In genomic region chr17:55284001-55284884, GRCh38 we compare ENCODE assay signal across 13 cellular contexts. TPM values are rescaled to one million over a fixed set of nuclear protein-coding genes. Genes with fewer than 3 reads are reported as not detected.
DNase-seq lines count a peak whose midpoint lies in the region; ATAC-seq, FAIRE-seq and TF ChIP-seq lines count a peak whose summit lies in the region.
"Had no signal": no experiment of that assay in that cellular context is flagged by ENCODE, and none has a peak within 500 bp of the region (broad histone marks: within the 10 kb centered on the region; RNA-seq: fewer than 3 reads in every experiment).

No MANE protein-coding gene starts in this region.

- peaks cover 5% of the 10 kb centered on the region for H3K36me3 Mint-ChIP-seq in activated T-helper 17 cell treated with anti-CD3 and anti-CD28 coated beads, Interleukin-2, amount 50 U/mL, for 72 hours (ENCODE audit: low read depth)

- H3K4me3 ChIP-seq in HepG2 (replicated peaks in 1 of 3; ENCODE audit: insufficient read depth in 1 of 3, low read depth in 2 of 3, low read length in 3 of 3) (peak overlapping the region; percentile 1 to 63 (median 28); a peak in 5 of 6 replicates), thyroid gland (replicated peaks in 1 of 3) (no peak overlapping the region)
- H3K4me3 ChIP-seq: K562 had no signal

- in situ Hi-C loops in HepG2 (cut with HindIII; ENCODE audit: extremely low pct_ligation_motif_present, low pct_unique_long_range_greater_than_20kb), result no loop called here

- TF ChIP-seq RAD21 in HepG2 (CRISPR knock-in tag; IDR thresholded peaks at IDR 0.05), result no peak

- peak overlapping the region; percentile 87 for H3K4me2 ChIP-seq in HepG2 (ENCODE audit: low read depth, low read length)

- peaks cover 94% of the 10 kb centered on the region for H3K79me2 ChIP-seq in HepG2 (ENCODE audit: insufficient read depth, low read length)

- peak overlapping the region; percentile 43 for H3K4me3 Mint-ChIP-seq in activated T-helper 17 cell treated with anti-CD3 and anti-CD28 coated beads, Interleukin-2, amount 50 U/mL, for 72 hours

- TF ChIP-seq EP300 in HepG2 (IDR thresholded peaks at IDR 0.05; ENCODE audit: low read depth in 2 of 2, low read length in 2 of 2), result peak; percentile 93 to 98
- TF ChIP-seq EP300 in HepG2 (CRISPR knock-in tag; IDR thresholded peaks at IDR 0.05; ENCODE audit: borderline replicate concordance), result peak; percentile 97

- intact Hi-C loops in HepG2 (cut with micrococcal nuclease; ENCODE audit: unreplicated experiment) (loop anchor here (1.0 to 10.0 kb wide), 3 partner anchors 8 to 319 kb away; partner anchors contain the start of genes COX11 and STXBP4), thyroid gland (cut with DNase I) (no loop called here)

- H3K9me3 ChIP-seq in HepG2 (ENCODE audit: low read length) (no peaks in the 10 kb centered on the region), thyroid gland (no peaks in the 10 kb centered on the region)

- H3K9ac ChIP-seq in HepG2 (ENCODE audit: insufficient read depth, low read depth, low read length), result peak overlapping the region; percentile 84

- H4K20me1 ChIP-seq in HepG2 (ENCODE audit: insufficient read depth, low read length), result 0 out of 2 replicates have a peak, but pooled peaks cover 5% of the 10 kb centered on the region

- WGBS in HepG2 (ENCODE audit: low lambda C conversion rate), result 3% methylated on average over 6 of the region's 7 CpGs
- WGBS in thyroid gland, 2 donors, result 81 to 85% methylated on average over 7 of the region's 7 CpGs

- no peaks in the 10 kb centered on the region for H3K9me3 Mint-ChIP-seq in activated T-helper 17 cell treated with anti-CD3 and anti-CD28 coated beads, Interleukin-2, amount 50 U/mL, for 72 hours

- TSS peak; percentile 28 for BruUV-seq in HepG2 (replicated peaks; lab: Mats Ljungman, UMichigan)

- ATAC-seq in activated T-helper 17 cell treated with anti-CD3 and anti-CD28 coated beads, Interleukin-2, amount 50 U/mL, for 72 hours (replicated peaks), result peak; percentile 11
- ATAC-seq in HepG2 (peak; percentile 70), GM21367 (IDR thresholded peaks at IDR 0.05; ENCODE audit: unreplicated experiment) (no peak)
- ATAC-seq: K562, Panc1 had no signal

- peak; percentile 83 for FAIRE-seq in HepG2 (lab: Jason Lieb, UNC)
- FAIRE-seq: K562 had no signal

- peaks cover 99% of the 10 kb centered on the region for H3K4me1 ChIP-seq in HepG2 (ENCODE audit: insufficient read depth, low read length)
- peaks cover 59 to 80% of the 10 kb centered on the region in 2 donors for H3K4me1 ChIP-seq in thyroid gland

- peak overlapping the region; percentile 98 for H3K27ac ChIP-seq in HepG2 (ENCODE audit: extremely low read length, insufficient read depth, low read length)
- H3K27ac ChIP-seq in thyroid gland, result peak overlapping the region; percentile 87 to 96 (median 88)

- CTCF ChIA-PET in HepG2 (lab: Yijun Ruan, JAX; ENCODE audit: low intra/inter-chr PET ratio, low total read pairs), result no interaction called here

- H3K27ac Mint-ChIP-seq in activated T-helper 17 cell treated with anti-CD3 and anti-CD28 coated beads, Interleukin-2, amount 50 U/mL, for 72 hours, result peak overlapping the region; percentile 75

- H3K4me1 Mint-ChIP-seq in activated T-helper 17 cell treated with anti-CD3 and anti-CD28 coated beads, Interleukin-2, amount 50 U/mL, for 72 hours, result peaks cover 17% of the 10 kb centered on the region

- no peaks in the 10 kb centered on the region for H3K27me3 ChIP-seq in HepG2 (ENCODE audit: control insufficient read depth in 1 of 2, insufficient read depth in 2 of 2, low read length in 2 of 2)
- no peaks in the 10 kb centered on the region for H3K27me3 ChIP-seq in thyroid gland

- DNase-seq in NCI-H748 (lab: John Stamatoyannopoulos, UW; ENCODE audit: unreplicated experiment), result peak; percentile 7
- DNase-seq in NCI-H748 treated with DMSO at 0.1 percent for 48 hours (lab: John Stamatoyannopoulos, UW), result no peak
- DNase-seq in HepG2 (ENCODE audit: low spot score), result peak; percentile 99
- no peak for DNase-seq in thyroid gland
- DNase-seq in NCI-H1105 treated with DMSO at 0.1 percent for 48 hours (lab: John Stamatoyannopoulos, UW), result no peak
- no peak for DNase-seq in DMS79 treated with DMSO at 0.1 percent for 48 hours (lab: John Stamatoyannopoulos, UW)
- DNase-seq: cerebellar nuclear complex, DMS79 had no signal

- POLR2A ChIA-PET in HepG2 (lab: Yijun Ruan, JAX), result interaction anchor here (0.7 to 12.4 kb wide), 20 partner anchors 9 to 215 kb away, joined by 3 to 626 read pairs (median 10); partner anchors contain the start of genes HLF and MMD

- peak; percentile 22; the same call in 1 of the 2 replicates for TF ChIP-seq CTCF in HepG2 (CRISPR knock-in tag; IDR thresholded peaks at IDR 0.05)
- TF ChIP-seq CTCF in thyroid gland (IDR thresholded peaks at IDR 0.05), result no peak

- no peaks in the 10 kb centered on the region for H3K27me3 Mint-ChIP-seq in activated T-helper 17 cell treated with anti-CD3 and anti-CD28 coated beads, Interleukin-2, amount 50 U/mL, for 72 hours

- H3K36me3 ChIP-seq in HepG2 (replicated peaks in 1 of 2; ENCODE audit: control insufficient read depth in 1 of 2, insufficient read depth in 2 of 2, low read length in 2 of 2) (peaks cover 13 to 57% of the 10 kb centered on the region in 2 experiments), thyroid gland (no peaks in the 10 kb centered on the region)

- H2AFZ ChIP-seq in HepG2 (ENCODE audit: low read length), result no peak overlapping the region

- TF ChIP-seq POLR2A in HepG2 (IDR thresholded peaks at IDR 0.05; ENCODE audit: insufficient read depth in 1 of 2, low read depth in 2 of 2, low read length in 2 of 2), result peak; percentile 65 to 84
- no peak for TF ChIP-seq POLR2A in thyroid gland (IDR thresholded peaks at IDR 0.05)

TF ChIP-seq in HepG2, 621 proteins besides CTCF, POLR2A, EP300 and RAD21 (continues in another document):
- no peak for TF ChIP-seq SMAD9 (CRISPR knock-in tag; IDR thresholded peaks at IDR 0.05)
- TF ChIP-seq YEATS4 (CRISPR knock-in tag; IDR thresholded peaks at IDR 0.05; ENCODE audit: borderline replicate concordance), result no peak; the same call in 1 of the 2 replicates
- peak; percentile 86 for TF ChIP-seq ZBTB34 (CRISPR knock-in tag; IDR thresholded peaks at IDR 0.05)
- no peak; the same call in 1 of the 2 replicates for TF ChIP-seq GZF1 (CRISPR knock-in tag; IDR thresholded peaks at IDR 0.05)
- no peak for TF ChIP-seq ZNF616 (CRISPR knock-in tag; IDR thresholded peaks at IDR 0.05; ENCODE audit: low read depth)
- 0 out of 2 replicates have a peak, but pooled peaks have one; percentile 14 for TF ChIP-seq MAF1 (CRISPR knock-in tag; IDR thresholded peaks at IDR 0.05; ENCODE audit: borderline replicate concordance)
- TF ChIP-seq CBX2 (IDR thresholded peaks at IDR 0.05; ENCODE audit: low read depth, low read length), result no peak
- TF ChIP-seq CBX2 (CRISPR knock-in tag; IDR thresholded peaks at IDR 0.05; ENCODE audit: low read depth), result no peak
- TF ChIP-seq ZFP82 (CRISPR knock-in tag; IDR thresholded peaks at IDR 0.05; ENCODE audit: borderline replicate concordance), result no peak; the same call in none of the 2 replicates
- TF ChIP-seq TP53 (CRISPR knock-in tag; conservative IDR thresholded peaks at IDR 0.05), result peak; percentile 74
- no peak for TF ChIP-seq ZBTB42 (CRISPR knock-in tag; IDR thresholded peaks at IDR 0.05)
- TF ChIP-seq ZNF558 (CRISPR knock-in tag; IDR thresholded peaks at IDR 0.05; ENCODE audit: borderline replicate concordance), result peak; percentile 90; the same call in 1 of the 2 replicates
- no peak for TF ChIP-seq U2AF2 (IDR thresholded peaks at IDR 0.05; ENCODE audit: low read depth, low read length)

RNA-seq across cellular contexts. Expression of gene HLF, which starts 19.5 kb away (rescaled TPM):
- 10 to 100 TPM; 21.7 to 46.3 TPM for total RNA-seq in activated T-helper 17 cell treated with anti-CD3 and anti-CD28 coated beads, Interleukin-2, amount 50 U/mL, for 72 hours
- total RNA-seq in HepG2 (2016; rRNA removed; fragmentation: Illumina TruSeq; extraction: Trizol) (197 and 202 TPM in 2 replicates), thyroid gland (10 to 100 TPM; 39.4 to 54.1 (median 51.7) TPM)
- 34.5 and 39.5 TPM in 2 replicates for total RNA-seq in HepG2 (2016; cell fraction: cytosol; rRNA removed; fragmentation: Illumina TruSeq; extraction: Trizol; ENCODE audit: low read depth)
- 175 and 198 TPM in 2 replicates for total RNA-seq in HepG2 (2016; cell fraction: insoluble cytoplasmic fraction; rRNA removed; fragmentation: Illumina TruSeq; extraction: Trizol)
- 156 and 157 TPM in 2 replicates for total RNA-seq in HepG2 (2016; cell fraction: membrane; rRNA removed; fragmentation: Illumina TruSeq; extraction: Trizol)
- 187 and 216 TPM in 2 replicates for total RNA-seq in HepG2 (2016; cell fraction: nucleus; rRNA removed; fragmentation: Illumina TruSeq; extraction: Trizol)
- polyA plus RNA-seq in HepG2 (2011; rRNA removed), result 346 and 353 TPM in 2 replicates
- polyA plus RNA-seq in HepG2 (2011; cell fraction: cytosol; rRNA removed), result 266 and 275 TPM in 2 replicates
- 442 and 465 TPM in 2 replicates for polyA plus RNA-seq in HepG2 (2011; cell fraction: nucleus; rRNA removed)
- 217 and 233 TPM in 2 replicates for polyA plus RNA-seq in HepG2 (2012)
- polyA plus RNA-seq in HepG2 (2016; cell fraction: cytosol; fragmentation: Illumina TruSeq; extraction: Trizol; ENCODE audit: low read depth), result 21.4 and 26.2 TPM in 2 replicates
- polyA plus RNA-seq in HepG2 (2016; cell fraction: insoluble cytoplasmic fraction; fragmentation: Illumina TruSeq; extraction: Trizol; ENCODE audit: low read depth), result 217 and 237 TPM in 2 replicates
- 106 and 107 TPM in 2 replicates for polyA plus RNA-seq in HepG2 (2016; cell fraction: membrane; fragmentation: Illumina TruSeq; extraction: Trizol; ENCODE audit: low read depth)
- 258 and 265 TPM in 2 replicates for polyA plus RNA-seq in HepG2 (2016; cell fraction: nucleus; fragmentation: Illumina TruSeq; extraction: Trizol; ENCODE audit: insufficient read depth, low read depth)
- polyA minus RNA-seq in HepG2 (2011; rRNA and poly(A)+ RNA removed; ENCODE audit: low replicate concordance), result 1.0 and 1,188 TPM in 2 replicates
- 240 and 275 TPM in 2 replicates for polyA minus RNA-seq in HepG2 (2011; cell fraction: cytosol; rRNA and poly(A)+ RNA removed)
- 508 and 622 TPM in 2 replicates for polyA minus RNA-seq in HepG2 (2011; cell fraction: nucleus; rRNA and poly(A)+ RNA removed)
- total RNA-seq: fibroblast of villous mesenchyme had no signal

Comparison
In these comparisons a context has a peak if more than half of its experiments do, and no peak if none do; other contexts are left out.
1. DNase-seq: peak in NCI-H748 (single experiment) and HepG2 (single experiment); none in NCI-H748 treated with DMSO at 0.1 percent for 48 hours (single experiment), thyroid gland (0 of 2), NCI-H1105 treated with DMSO at 0.1 percent for 48 hours (single experiment) and DMS79 treated with DMSO at 0.1 percent for 48 hours (single experiment).
2. H3K4me3 ChIP-seq: peak in HepG2 (3 of 3); none in thyroid gland (0 of 3).
3. POLR2A ChIP-seq: peak in HepG2 (2 of 2); none in thyroid gland (0 of 2).